In genomic region chr16:56357291-56357764, GRCh38 we compare ENCODE assay signal across 1 cellular context.
TF ChIP-seq lines count a peak whose summit lies in the region.

No MANE protein-coding gene starts in this region.

TF ChIP-seq in GM12878, 131 proteins besides CTCF, POLR2A, EP300 and RAD21 (continued from another document):
- TF ChIP-seq REST (IDR thresholded peaks at IDR 0.05; ENCODE audit: low read depth, low read length) (no peak), STAT1 (conservative IDR thresholded peaks at IDR 0.05) (no peak), TAF1 (IDR thresholded peaks at IDR 0.05; ENCODE audit: borderline replicate concordance, low read depth, low read length) (no peak), IRF4 (IDR thresholded peaks at IDR 0.05; ENCODE audit: low read depth, low read length) (no peak), SMAD1 (IDR thresholded peaks at IDR 0.05; ENCODE audit: low read depth, partially characterized antibody) (no peak), PBX3 (IDR thresholded peaks at IDR 0.05; ENCODE audit: insufficient replicate concordance, low read depth, low read length) (no peak), E2F8 (IDR thresholded peaks at IDR 0.05; ENCODE audit: low read depth, partially characterized antibody) (no peak), IRF5 (IDR thresholded peaks at IDR 0.05; ENCODE audit: borderline replicate concordance) (no peak)
TF ChIP-seq in GM12878: peak in this region for 0.
